12 cellular contexts compared by ENCODE assay signal in the genomic region with DNA sequence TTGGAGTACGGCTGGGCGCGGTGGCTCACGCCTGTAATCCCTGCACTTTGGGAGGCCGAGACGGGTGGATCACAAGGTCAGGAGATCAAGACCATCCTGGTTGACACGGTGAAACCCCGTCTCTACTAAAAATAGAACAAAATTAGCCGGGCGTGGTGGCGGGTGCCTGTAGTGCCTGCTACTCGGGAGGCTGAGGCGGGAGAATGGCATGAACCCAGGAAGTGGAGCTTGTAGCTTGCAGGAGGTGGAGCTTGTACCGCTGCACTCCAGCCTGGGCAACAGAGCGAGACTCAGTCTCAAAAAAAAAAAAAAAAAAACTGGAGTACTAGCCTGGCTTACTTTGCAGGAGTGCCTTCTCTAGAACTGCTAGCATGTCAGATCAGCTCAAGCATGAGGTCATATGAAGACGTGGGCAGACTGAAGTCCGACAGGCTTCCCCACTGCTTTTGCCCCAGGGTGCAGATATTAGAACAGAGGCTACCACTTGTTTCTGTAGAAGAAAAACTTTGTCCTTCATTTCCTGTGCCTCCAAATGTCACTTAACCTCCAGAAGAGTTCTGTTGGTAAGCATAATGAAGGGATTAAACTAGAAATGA. TPM values are rescaled to one million over a fixed set of nuclear protein-coding genes. Genes with fewer than 3 reads are reported as not detected.
DNase-seq lines count a peak whose midpoint lies in the region; ATAC-seq, FAIRE-seq and TF ChIP-seq lines count a peak whose summit lies in the region.
"Not testable (repeated sequence)": the region's sequence is repeated elsewhere in the genome, so short reads cannot be mapped to it uniquely, and the experiment has no call there.
"Had no signal": no experiment of that assay in that cellular context is flagged by ENCODE, and none has a peak within 500 bp of the region (broad histone marks: within the 10 kb centered on the region; RNA-seq: fewer than 3 reads in every experiment).

No MANE protein-coding gene starts in this region.

- BruUV-seq in GM12878 (replicated peaks; lab: Mats Ljungman, UMichigan): not testable (repeated sequence)

- in situ Hi-C loops in GM12878 (cut with MboI): not testable (repeated sequence)

- not testable (repeated sequence) for H3K9ac ChIP-seq in GM12878 (ENCODE audit: control insufficient read depth, insufficient read depth, low read length)

- peaks cover 13 to 33% of the 10 kb centered on the region in 2 donors for H3K36me3 Mint-ChIP-seq in activated T-cell treated with anti-CD3 and anti-CD28 coated beads, Interleukin-2, amount 50 U/mL, for 72 hours (ENCODE audit: insufficient read depth in 2 of 2)
- H3K36me3 Mint-ChIP-seq in stimulated activated effector memory CD8-positive, alpha-beta T cell treated with anti-CD3 and anti-CD28 coated beads, Interleukin-12 subunit alpha, Interleukin-12 subunit beta, amount 100 ng/mL, for 72 hours: peaks cover 85% of the 10 kb centered on the region

- H3K27ac ChIP-seq in GM12878 (ENCODE audit: control insufficient read depth, insufficient read depth): not testable (repeated sequence)

- CTCF ChIA-PET in GM12878 (lab: Yijun Ruan, JAX): not testable (repeated sequence)

- TF ChIP-seq RAD21 in GM12878 (IDR thresholded peaks at IDR 0.05; ENCODE audit: insufficient read depth, low read depth, low read length): not testable (repeated sequence)

- H3K4me3 ChIP-seq in GM12878: not testable (repeated sequence)

- ATAC-seq in activated T-cell treated with anti-CD3 and anti-CD28 coated beads, Interleukin-2, amount 50 U/mL, for 72 hours (replicated peaks in 1 of 2); GM12878; left lobe of liver; stimulated activated effector memory CD8-positive, alpha-beta T cell treated with anti-CD3 and anti-CD28 coated beads, Interleukin-12 subunit alpha, Interleukin-12 subunit beta, amount 100 ng/mL, for 72 hours: not testable (repeated sequence)

- not testable (repeated sequence) for TF ChIP-seq EP300 in GM12878 (IDR thresholded peaks at IDR 0.05; ENCODE audit: borderline replicate concordance in 1 of 2, control insufficient read depth in 1 of 2, low read depth in 2 of 2, low read length in 2 of 2)

- RAD21 ChIA-PET in GM12878 (lab: Charles Lee; ENCODE audit: unreplicated experiment): not testable (repeated sequence)

- H4K20me1 ChIP-seq in GM12878 (ENCODE audit: control insufficient read depth, insufficient read depth): not testable (repeated sequence)

- not testable (repeated sequence) for H3K4me3 Mint-ChIP-seq in activated T-cell treated with anti-CD3 and anti-CD28 coated beads, Interleukin-2, amount 50 U/mL, for 72 hours; stimulated activated effector memory CD8-positive, alpha-beta T cell treated with anti-CD3 and anti-CD28 coated beads, Interleukin-12 subunit alpha, Interleukin-12 subunit beta, amount 100 ng/mL, for 72 hours

- not testable (repeated sequence) for H3K27me3 Mint-ChIP-seq in activated T-cell treated with anti-CD3 and anti-CD28 coated beads, Interleukin-2, amount 50 U/mL, for 72 hours (ENCODE audit: low read depth)

- DNase-seq in COLO829 (ENCODE audit: low spot score) (peak; percentile 53), foreskin melanocyte (peak; percentile 88), left lobe of liver (ENCODE audit: low spot score) (peak; percentile 22)
- DNase-seq in activated CD8-positive, alpha-beta memory T cell treated with anti-CD3 and anti-CD28 coated beads for 24 hours: peak; percentile 35
- DNase-seq in activated T-cell treated with anti-CD3 and anti-CD28 coated beads, Interleukin-2, amount 50 U/mL, for 72 hours; GM12878 (ENCODE audit: low read depth, low spot score); stimulated activated effector memory CD8-positive, alpha-beta T cell treated with anti-CD3 and anti-CD28 coated beads, Interleukin-12 subunit alpha, Interleukin-12 subunit beta, amount 100 ng/mL, for 72 hours (ENCODE audit: low spot score in 2 of 2): not testable (repeated sequence)

- not testable (repeated sequence) for H2AFZ ChIP-seq in GM12878 (ENCODE audit: control insufficient read depth, low read depth, low read length)

- SMC1A ChIA-PET in GM12878 (lab: Charles Lee; ENCODE audit: uncharacterized antibody, unreplicated experiment): not testable (repeated sequence)

- not testable (repeated sequence) for H3K9me3 ChIP-seq in GM12878 (replicated peaks; ENCODE audit: control insufficient read depth, insufficient read depth, low read length)

- H3K4me2 ChIP-seq in GM12878 (ENCODE audit: control insufficient read depth, insufficient read depth): not testable (repeated sequence)

- not testable (repeated sequence) for TF ChIP-seq CTCF in GM12878 (IDR thresholded peaks at IDR 0.05 in 2 of 3, conservative IDR thresholded peaks at IDR 0.05 in 1 of 3; ENCODE audit: control insufficient read depth in 2 of 3, extremely low read depth in 1 of 3, insufficient read depth in 1 of 3, low read depth in 3 of 3, low read length in 3 of 3)

- WGBS in GM12878 (ENCODE audit: insufficient coverage, insufficient replicate concordance, low lambda C conversion rate, missing lambda C conversion rate): 97% methylated on average over 15 of the region's 17 CpGs

- not testable (repeated sequence) for H3K27me3 ChIP-seq in GM12878 (replicated peaks in 1 of 2; ENCODE audit: control insufficient read depth in 2 of 2, insufficient read depth in 2 of 2, low read length in 1 of 2)

- not testable (repeated sequence) for H3K79me2 ChIP-seq in GM12878 (ENCODE audit: control insufficient read depth, insufficient read depth, low read length)

- POLR2A ChIA-PET in GM12878 (lab: Charles Lee): not testable (repeated sequence)

- not testable (repeated sequence) for TF ChIP-seq POLR2A in GM12878 (IDR thresholded peaks at IDR 0.05; ENCODE audit: low read depth, low read length)

- H3K9me3 Mint-ChIP-seq in activated T-cell treated with anti-CD3 and anti-CD28 coated beads, Interleukin-2, amount 50 U/mL, for 72 hours; stimulated activated effector memory CD8-positive, alpha-beta T cell treated with anti-CD3 and anti-CD28 coated beads, Interleukin-12 subunit alpha, Interleukin-12 subunit beta, amount 100 ng/mL, for 72 hours: not testable (repeated sequence)

- peak overlapping the region; percentile 12 for H3K27ac Mint-ChIP-seq in activated T-cell treated with anti-CD3 and anti-CD28 coated beads, Interleukin-2, amount 50 U/mL, for 72 hours
- H3K27ac Mint-ChIP-seq in stimulated activated effector memory CD8-positive, alpha-beta T cell treated with anti-CD3 and anti-CD28 coated beads, Interleukin-12 subunit alpha, Interleukin-12 subunit beta, amount 100 ng/mL, for 72 hours: peak overlapping the region; percentile 45

- intact Hi-C loops in GM12878 (cut with micrococcal nuclease; ENCODE audit: unreplicated experiment): loop anchor here (10.0 kb wide), 1 partner anchor 753 kb away; no protein-coding TSS in a partner anchor

- peaks cover 3 to 19% of the 10 kb centered on the region in 2 experiments; a peak in 3 of 4 replicates for H3K36me3 ChIP-seq in GM12878 (ENCODE audit: control insufficient read depth in 2 of 2, insufficient read depth in 2 of 2, low read length in 1 of 2)

- H3K4me1 ChIP-seq in GM12878 (ENCODE audit: control insufficient read depth, insufficient read depth, low read length): not testable (repeated sequence)

- not testable (repeated sequence) for FAIRE-seq in GM12878 (lab: Jason Lieb, UNC)

- H3K4me1 Mint-ChIP-seq in activated T-cell treated with anti-CD3 and anti-CD28 coated beads, Interleukin-2, amount 50 U/mL, for 72 hours (ENCODE audit: low read depth): peaks cover 41% of the 10 kb centered on the region
- H3K4me1 Mint-ChIP-seq in stimulated activated effector memory CD8-positive, alpha-beta T cell treated with anti-CD3 and anti-CD28 coated beads, Interleukin-12 subunit alpha, Interleukin-12 subunit beta, amount 100 ng/mL, for 72 hours: peaks cover 48% of the 10 kb centered on the region

TF ChIP-seq in GM12878, 131 proteins besides CTCF, POLR2A, EP300 and RAD21:
- TF ChIP-seq, protein P1, sequence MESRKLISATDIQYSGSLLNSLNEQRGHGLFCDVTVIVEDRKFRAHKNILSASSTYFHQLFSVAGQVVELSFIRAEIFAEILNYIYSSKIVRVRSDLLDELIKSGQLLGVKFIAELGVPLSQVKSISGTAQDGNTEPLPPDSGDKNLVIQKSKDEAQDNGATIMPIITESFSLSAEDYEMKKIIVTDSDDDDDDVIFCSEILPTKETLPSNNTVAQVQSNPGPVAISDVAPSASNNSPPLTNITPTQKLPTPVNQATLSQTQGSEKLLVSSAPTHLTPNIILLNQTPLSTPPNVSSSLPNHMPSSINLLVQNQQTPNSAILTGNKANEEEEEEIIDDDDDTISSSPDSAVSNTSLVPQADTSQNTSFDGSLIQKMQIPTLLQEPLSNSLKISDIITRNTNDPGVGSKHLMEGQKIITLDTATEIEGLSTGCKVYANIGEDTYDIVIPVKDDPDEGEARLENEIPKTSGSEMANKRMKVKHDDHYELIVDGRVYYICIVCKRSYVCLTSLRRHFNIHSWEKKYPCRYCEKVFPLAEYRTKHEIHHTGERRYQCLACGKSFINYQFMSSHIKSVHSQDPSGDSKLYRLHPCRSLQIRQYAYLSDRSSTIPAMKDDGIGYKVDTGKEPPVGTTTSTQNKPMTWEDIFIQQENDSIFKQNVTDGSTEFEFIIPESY (IDR thresholded peaks at IDR 0.05): peak; percentile 54; the same call in 1 of the 2 replicates

RNA-seq across cellular contexts. Expression of gene MMD2, which starts 22.4 kb away (rescaled TPM):
- total RNA-seq in activated T-cell treated with anti-CD3 and anti-CD28 coated beads, Interleukin-2, amount 50 U/mL, for 72 hours: not detected
- not detected in 2 replicates for total RNA-seq in GM12878 (2013; cell fraction: nucleolus; rRNA removed)
- total RNA-seq in GM12878 (2014; rRNA removed): not detected in 2 replicates
- not detected in 2 replicates for total RNA-seq in GM12878 (2014; rRNA removed; fragmentation: Illumina TruSeq; extraction: Trizol)
- not detected in 2 replicates for total RNA-seq in GM12878 (2021)
- polyA plus RNA-seq in GM12878 (2011; ENCODE audit: low read depth): not detected
- not detected in 2 replicates for polyA plus RNA-seq in GM12878 (2011; rRNA removed)
- polyA plus RNA-seq in GM12878 (2011; cell fraction: cytosol; rRNA removed): not detected in 2 replicates
- not detected in 2 replicates for polyA plus RNA-seq in GM12878 (2011; cell fraction: nucleus; rRNA removed)
- not detected in 2 replicates for polyA plus RNA-seq in GM12878 (2012)
- not detected in 2 replicates for polyA plus RNA-seq in GM12878 (2014; fragmentation: Illumina TruSeq; extraction: Trizol)
- polyA plus RNA-seq in GM12878 (2014; fragmentation: Nextera tagmentation; extraction: Ambion mirVana): not detected
- polyA plus RNA-seq in GM12878 (2014; rRNA removed): not detected in 2 replicates
- not detected for polyA plus RNA-seq in GM12878 (2016; fragmentation: Nextera tagmentation; extraction: Ambion mirVana)
- not detected in 2 replicates for polyA minus RNA-seq in GM12878 (2011; rRNA and poly(A)+ RNA removed)
- polyA minus RNA-seq in GM12878 (2011; cell fraction: cytosol; rRNA and poly(A)+ RNA removed): not detected in 2 replicates
- polyA minus RNA-seq in GM12878 (2011; cell fraction: nucleus; rRNA and poly(A)+ RNA removed): not detected in 2 replicates
- not detected for total RNA-seq in left lobe of liver
- total RNA-seq: CD4-positive, alpha-beta T cell; Daoy; HT-29 had no signal
- polyA plus RNA-seq: A549, BJ had no signal
